8 cellular contexts compared by ENCODE assay signal in genomic region chr11:9972917-9973504, GRCh38.
DNase-seq lines count a peak whose midpoint lies in the region; ATAC-seq lines count a peak whose summit lies in the region.

No MANE protein-coding gene starts in this region.

- ATAC-seq in HG03565 (IDR thresholded peaks at IDR 0.05; ENCODE audit: unreplicated experiment) (peak; percentile 68), HG02970 (IDR thresholded peaks at IDR 0.05; ENCODE audit: low FRiP score, unreplicated experiment) (no peak)

- DNase-seq in activated T-cell treated with anti-CD3 and anti-CD28 coated beads for 4 hours (peak; percentile 7), RKO (ENCODE audit: low spot score) (peak; percentile 58), dermis microvascular lymphatic vessel endothelial cell (ENCODE audit: low read depth in 2 of 2) (peak; percentile 51 to 65), medulla oblongata (ENCODE audit: extremely low spot score) (peak; percentile 65), NCI-H1930 (lab: John Stamatoyannopoulos, UW) (no peak)
- DNase-seq in activated T-cell treated with anti-CD3 and anti-CD28 coated beads, Interleukin-2, amount 50 U/mL, for 1 hour = no peak

Comparison
In these comparisons a context has a peak if more than half of its experiments do, and no peak if none do; other contexts are left out.
1. DNase-seq: peak in activated T-cell treated with anti-CD3 and anti-CD28 coated beads for 4 hours (single experiment), RKO (single experiment), dermis microvascular lymphatic vessel endothelial cell (2 of 2) and medulla oblongata (single experiment); none in activated T-cell treated with anti-CD3 and anti-CD28 coated beads, Interleukin-2, amount 50 U/mL, for 1 hour (single experiment) and NCI-H1930 (0 of 2).